In genomic region chr6:154411076-154411475, GRCh38 we compare ENCODE assay signal across 13 cellular contexts. TPM values are rescaled to one million over a fixed set of nuclear protein-coding genes. Genes with fewer than 3 reads are reported as not detected.
A peak's percentile ranks its signal among the peaks of the same experiment; 100 is the strongest.
DNase-seq lines count a peak whose midpoint lies in the region; ATAC-seq, FAIRE-seq and TF ChIP-seq lines count a peak whose summit lies in the region.
"Had no signal": no experiment of that assay in that cellular context is flagged by ENCODE, and none has a peak within 500 bp of the region (broad histone marks: within the 10 kb centered on the region; RNA-seq: fewer than 3 reads in every experiment).

No MANE protein-coding gene starts in this region.

- DNase-seq in HFF-Myc (ENCODE audit: extremely low read depth, low read depth), result no peak
- peak in 1 of 2 donors; percentile 56 for DNase-seq in ascending aorta (ENCODE audit: low spot score in 2 of 2)
- no peak for DNase-seq in keratinocyte (ENCODE audit: low read depth, low spot score)
- no peak for DNase-seq in stimulated activated effector memory CD8-positive, alpha-beta T cell treated with anti-CD3 and anti-CD28 coated beads, Interleukin-12 subunit alpha, Interleukin-12 subunit beta, amount 100 ng/mL, for 72 hours (ENCODE audit: low spot score in 2 of 2)
- no peak for DNase-seq in GM12892 (ENCODE audit: insufficient read length)
- no peak for DNase-seq in GM12891 (ENCODE audit: insufficient read length, low spot score)
- DNase-seq: activated CD4-positive, CD25-positive, alpha-beta regulatory T cell; KG1 had no signal

- peaks cover 6 to 24% of the 10 kb centered on the region in 2 donors for H3K36me3 ChIP-seq in ascending aorta
- H3K36me3 ChIP-seq in keratinocyte (ENCODE audit: control insufficient read depth in 2 of 2, extremely low read depth in 1 of 2, insufficient read depth in 2 of 2, low read length in 2 of 2), result peaks cover 0 to 5% of the 10 kb centered on the region in 2 experiments

- H3K27me3 ChIP-seq in ascending aorta, result no peaks in the 10 kb centered on the region
- no peaks in the 10 kb centered on the region for H3K27me3 ChIP-seq in keratinocyte (ENCODE audit: control insufficient read depth, extremely low read depth, insufficient read depth, low read length)

- H3K9me3 ChIP-seq in ascending aorta (no peaks in the 10 kb centered on the region), keratinocyte (ENCODE audit: control insufficient read depth, low read depth, low read length) (no peaks in the 10 kb centered on the region)

- H3K9me3 Mint-ChIP-seq in stimulated activated effector memory CD8-positive, alpha-beta T cell treated with anti-CD3 and anti-CD28 coated beads, Interleukin-12 subunit alpha, Interleukin-12 subunit beta, amount 100 ng/mL, for 72 hours, result no peaks in the 10 kb centered on the region
- H3K9me3 Mint-ChIP-seq: natural killer cell treated with Interleukin-12 subunit alpha and Interleukin-12 subunit beta and Interleukin-15 and Interleukin-18, amount 100 ng/mL, for 72 hours had no signal

- peaks cover 10 to 32% of the 10 kb centered on the region in 2 donors for H3K4me1 ChIP-seq in ascending aorta
- H3K4me1 ChIP-seq in keratinocyte (ENCODE audit: control insufficient read depth, extremely low read depth, insufficient read depth, low read length), result peaks cover 12% of the 10 kb centered on the region

- TF ChIP-seq CTCF in HFF-Myc (IDR thresholded peaks at IDR 0.05; ENCODE audit: low read depth, low read length, missing control alignments), result no peak
- no peak for TF ChIP-seq CTCF in ascending aorta (IDR thresholded peaks at IDR 0.05)
- no peak for TF ChIP-seq CTCF in keratinocyte (optimal IDR thresholded peaks at IDR 0.05 in 1 of 3, IDR thresholded peaks at IDR 0.05 in 1 of 3, conservative IDR thresholded peaks at IDR 0.05 in 1 of 3; ENCODE audit: extremely low read depth in 1 of 3, insufficient read depth in 2 of 3, low read length in 3 of 3)

- no peak overlapping the region for H2AFZ ChIP-seq in keratinocyte (ENCODE audit: control insufficient read depth, low read length)

- no peak overlapping the region for H3K9ac ChIP-seq in keratinocyte (ENCODE audit: control insufficient read depth, extremely low read depth, insufficient read depth, low read length)

- FAIRE-seq in keratinocyte (lab: Jason Lieb, UNC) (no peak), GM12892 (lab: Jason Lieb, UNC) (no peak), GM12891 (lab: Jason Lieb, UNC) (no peak)
- FAIRE-seq: H1 had no signal

- no peaks in the 10 kb centered on the region for H3K79me2 ChIP-seq in keratinocyte (ENCODE audit: control insufficient read depth, insufficient read depth, low read length)

- H3K4me1 Mint-ChIP-seq in stimulated activated effector memory CD8-positive, alpha-beta T cell treated with anti-CD3 and anti-CD28 coated beads, Interleukin-12 subunit alpha, Interleukin-12 subunit beta, amount 100 ng/mL, for 72 hours, result peaks cover 15% of the 10 kb centered on the region

- H3K4me3 Mint-ChIP-seq in stimulated activated effector memory CD8-positive, alpha-beta T cell treated with anti-CD3 and anti-CD28 coated beads, Interleukin-12 subunit alpha, Interleukin-12 subunit beta, amount 100 ng/mL, for 72 hours, result no peak overlapping the region
- H3K4me3 Mint-ChIP-seq: dendritic cell treated with granulocyte-macrophage colony-stimulating factor and Interleukin-4, amounts not matched to agents 40 ng/mL and 50 ng/mL, for 4 days; natural killer cell treated with Interleukin-12 subunit alpha and Interleukin-12 subunit beta and Interleukin-15 and Interleukin-18, amount 100 ng/mL, for 72 hours had no signal

- H3K9me1 ChIP-seq in keratinocyte (ENCODE audit: control insufficient read depth, extremely low read depth, insufficient read depth, low read length), result no peaks in the 10 kb centered on the region

- no peaks in the 10 kb centered on the region for H3K36me3 Mint-ChIP-seq in stimulated activated effector memory CD8-positive, alpha-beta T cell treated with anti-CD3 and anti-CD28 coated beads, Interleukin-12 subunit alpha, Interleukin-12 subunit beta, amount 100 ng/mL, for 72 hours
- H3K36me3 Mint-ChIP-seq: natural killer cell treated with Interleukin-12 subunit alpha and Interleukin-12 subunit beta and Interleukin-15 and Interleukin-18, amount 100 ng/mL, for 72 hours had no signal

- peak overlapping the region; percentile 60 for H3K4me2 ChIP-seq in keratinocyte (ENCODE audit: control insufficient read depth, extremely low read depth, insufficient read depth, low read depth, low read length)

- TF ChIP-seq POLR2A in GM12892 (IDR thresholded peaks at IDR 0.05; ENCODE audit: low read depth, low read length) (no peak), GM12891 (IDR thresholded peaks at IDR 0.05; ENCODE audit: low read depth, low read length) (no peak)

- H3K27ac ChIP-seq in ascending aorta, result peak overlapping the region; percentile 88
- no peak overlapping the region for H3K27ac ChIP-seq in keratinocyte (ENCODE audit: control insufficient read depth, insufficient read depth, low read length)

- H3K4me3 ChIP-seq in HFF-Myc (replicated peaks; ENCODE audit: low read depth, low read length), result 0 out of 2 replicates have a peak overlapping the region, but pooled peaks have one; percentile 3
- H3K4me3 ChIP-seq in ascending aorta, result peak overlapping the region; percentile 11 to 21
- no peak overlapping the region for H3K4me3 ChIP-seq in keratinocyte (ENCODE audit: control insufficient read depth in 2 of 3, extremely low read depth in 1 of 3, insufficient read depth in 2 of 3, low read depth in 1 of 3, low read length in 3 of 3)

- intact Hi-C loops in ascending aorta (cut with DNase I), result loop anchor here (2.0 to 5.0 kb wide), 4 partner anchors 22 to 100 kb away; partner anchors contain the start of gene CNKSR3

- dilution Hi-C loops in keratinocyte (cut with MboI; ENCODE audit: extremely low pct_ligation_motif_present, low sequenced_read_pairs), result no loop called here

- H3K27ac Mint-ChIP-seq in stimulated activated effector memory CD8-positive, alpha-beta T cell treated with anti-CD3 and anti-CD28 coated beads, Interleukin-12 subunit alpha, Interleukin-12 subunit beta, amount 100 ng/mL, for 72 hours, result peak overlapping the region; percentile 7
- H3K27ac Mint-ChIP-seq: dendritic cell treated with granulocyte-macrophage colony-stimulating factor and Interleukin-4, amounts not matched to agents 40 ng/mL and 50 ng/mL, for 4 days; natural killer cell treated with Interleukin-12 subunit alpha and Interleukin-12 subunit beta and Interleukin-15 and Interleukin-18, amount 100 ng/mL, for 72 hours had no signal

- ATAC-seq in stimulated activated effector memory CD8-positive, alpha-beta T cell treated with anti-CD3 and anti-CD28 coated beads, Interleukin-12 subunit alpha, Interleukin-12 subunit beta, amount 100 ng/mL, for 72 hours, result no peak
- ATAC-seq in HG02870 (IDR thresholded peaks at IDR 0.05; ENCODE audit: unreplicated experiment) (no peak), esophagus mucosa (no peak)

- no peaks in the 10 kb centered on the region for H4K20me1 ChIP-seq in keratinocyte (ENCODE audit: control insufficient read depth, extremely low read depth, insufficient read depth, low read length)

TF ChIP-seq in GM12891, 5 proteins besides CTCF, POLR2A, EP300 and RAD21:
- TF ChIP-seq PAX5 (IDR thresholded peaks at IDR 0.05; ENCODE audit: insufficient read depth, low read length, severe bottlenecking), result no peak
- no peak for TF ChIP-seq POU2F2 (IDR thresholded peaks at IDR 0.05; ENCODE audit: low read depth, low read length)
- no peak for TF ChIP-seq TAF1 (IDR thresholded peaks at IDR 0.05; ENCODE audit: low read depth, low read length)
- TF ChIP-seq SPI1 (IDR thresholded peaks at IDR 0.05; ENCODE audit: low read depth, low read length), result no peak
- no peak for TF ChIP-seq POLR2AphosphoS5 (IDR thresholded peaks at IDR 0.05; ENCODE audit: low read depth, low read length)

RNA-seq across cellular contexts. Expression of gene IPCEF1, which starts 54.5 kb away (rescaled TPM):
- total RNA-seq in ascending aorta (not detected), esophagus mucosa (1.8 TPM)
- 0.03 to 0.26 TPM (median 0.21 TPM) in 3 replicates for polyA plus RNA-seq in keratinocyte
- not detected for polyA plus RNA-seq in keratinocyte (2011; ENCODE audit: low read depth)
- 0.01 TPM in 1 of 2 replicates, not detected in the other for polyA plus RNA-seq in keratinocyte (2011; cell fraction: cytosol; rRNA removed)
- polyA plus RNA-seq in keratinocyte (2011; cell fraction: nucleus; rRNA removed), result 0.05 and 0.57 TPM in 2 replicates
- 0.04 TPM in 1 of 2 replicates, not detected in the other for polyA plus RNA-seq in keratinocyte (2012; ENCODE audit: low replicate concordance)
- polyA minus RNA-seq in keratinocyte, result 3.4 TPM in 1 of 3 replicates, not detected in the others
- not detected for polyA minus RNA-seq in keratinocyte (2011; cell fraction: cytosol; rRNA and poly(A)+ RNA removed)
- polyA minus RNA-seq in keratinocyte (2011; cell fraction: nucleus; rRNA and poly(A)+ RNA removed), result 0.16 TPM in 1 of 2 replicates, not detected in the other
- 0.85 TPM for polyA plus RNA-seq in GM12892 (2012; ENCODE audit: missing spikeins)
- 0.46 TPM for polyA plus RNA-seq in GM12891 (2012; ENCODE audit: low read depth, missing spikeins)

Comparison
In these comparisons a context has a peak if more than half of its experiments do, and no peak if none do; other contexts are left out.
1. H3K4me3 ChIP-seq: peak in HFF-Myc (single experiment) and ascending aorta (2 of 2); none in keratinocyte (0 of 3).